In the genomic region with DNA sequence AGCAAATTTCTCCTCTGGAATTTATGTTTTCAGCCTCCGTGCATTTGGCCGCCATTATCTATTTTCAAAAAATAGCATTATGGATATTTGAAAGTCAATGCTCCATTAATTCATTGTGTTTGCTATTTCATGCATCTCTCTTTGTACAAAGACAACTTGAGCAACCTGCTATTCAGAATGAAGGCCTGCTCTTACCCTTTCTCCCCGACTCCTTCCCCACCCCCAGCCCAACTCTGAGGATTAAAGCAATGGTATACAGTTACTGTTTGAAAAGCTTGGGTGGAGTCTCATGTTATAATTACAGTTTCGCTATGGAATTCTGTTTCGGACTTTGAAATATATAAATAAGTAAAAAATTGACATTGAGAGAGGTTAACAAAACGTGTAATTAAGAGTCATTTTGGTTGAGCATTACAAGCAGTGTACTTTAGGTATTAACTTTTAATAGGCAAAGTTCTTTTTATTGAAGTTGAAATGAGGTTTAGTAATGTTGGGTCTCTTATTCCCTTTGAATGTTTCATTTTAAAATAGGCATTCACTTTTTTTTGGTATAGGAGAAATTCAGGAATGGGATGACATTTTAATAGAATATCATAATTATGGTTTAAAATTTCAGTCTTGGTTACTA, we compare ENCODE assay signal across 9 cellular contexts.
DNase-seq lines count a peak whose midpoint lies in the region; ATAC-seq and TF ChIP-seq lines count a peak whose summit lies in the region.
"Had no signal": no experiment of that assay in that cellular context is flagged by ENCODE, and none has a peak within 500 bp of the region (broad histone marks: within the 10 kb centered on the region; RNA-seq: fewer than 3 reads in every experiment).

No MANE protein-coding gene starts in this region.

- peaks cover 3% of the 10 kb centered on the region for H3K9me3 Mint-ChIP-seq in activated T-cell treated with anti-CD3 and anti-CD28 coated beads, Interleukin-2, amount 50 U/mL, for 24 hours
- H3K9me3 Mint-ChIP-seq in activated naive CD8-positive, alpha-beta T cell (ENCODE audit: low read depth) = no peaks in the 10 kb centered on the region
- H3K9me3 Mint-ChIP-seq in memory B cell = no peaks in the 10 kb centered on the region

- ATAC-seq in memory B cell (ENCODE audit: low read depth) (no peak), GM18858 (IDR thresholded peaks at IDR 0.05; ENCODE audit: unreplicated experiment) (no peak), GM19351 (IDR thresholded peaks at IDR 0.05; ENCODE audit: unreplicated experiment) (no peak), HG03469 (IDR thresholded peaks at IDR 0.05; ENCODE audit: unreplicated experiment) (no peak)

- no peaks in the 10 kb centered on the region for H3K27me3 Mint-ChIP-seq in activated T-cell treated with anti-CD3 and anti-CD28 coated beads, Interleukin-2, amount 50 U/mL, for 24 hours
- no peaks in the 10 kb centered on the region for H3K27me3 Mint-ChIP-seq in activated naive CD8-positive, alpha-beta T cell
- no peaks in the 10 kb centered on the region for H3K27me3 Mint-ChIP-seq in memory B cell

- H3K4me1 ChIP-seq in tibial artery = peaks cover 0 to 63% (median 30%) of the 10 kb centered on the region in 4 donors

- peaks cover 79% of the 10 kb centered on the region for H3K36me3 Mint-ChIP-seq in activated T-cell treated with anti-CD3 and anti-CD28 coated beads, Interleukin-2, amount 50 U/mL, for 24 hours (ENCODE audit: low read depth)
- peaks cover 32% of the 10 kb centered on the region for H3K36me3 Mint-ChIP-seq in activated naive CD8-positive, alpha-beta T cell
- H3K36me3 Mint-ChIP-seq in memory B cell = peaks cover 34% of the 10 kb centered on the region

- intact Hi-C loops in tibial artery (cut with DNase I; ENCODE audit: low total_unique reads) = loop anchor here (10.0 kb wide), 1 partner anchor 90 kb away; a partner anchor contains a TSS

- H3K27ac Mint-ChIP-seq in activated T-cell treated with anti-CD3 and anti-CD28 coated beads, Interleukin-2, amount 50 U/mL, for 24 hours = peak overlapping the region; percentile 98
- peak overlapping the region; percentile 42 for H3K27ac Mint-ChIP-seq in activated naive CD8-positive, alpha-beta T cell
- H3K27ac Mint-ChIP-seq in memory B cell = peak overlapping the region; percentile 99

- peak overlapping the region in 1 of 2 donors; percentile 36 for H3K4me3 ChIP-seq in tibial artery

- H3K27ac ChIP-seq in tibial artery = peak overlapping the region; percentile 66 to 69

- no peaks in the 10 kb centered on the region for H3K9me3 ChIP-seq in tibial artery

- no peaks in the 10 kb centered on the region for H3K36me3 ChIP-seq in tibial artery

- no peak for TF ChIP-seq CTCF in tibial artery (IDR thresholded peaks at IDR 0.05)

- peak overlapping the region; percentile 28 for H3K4me3 Mint-ChIP-seq in activated T-cell treated with anti-CD3 and anti-CD28 coated beads, Interleukin-2, amount 50 U/mL, for 24 hours
- no peak overlapping the region for H3K4me3 Mint-ChIP-seq in activated naive CD8-positive, alpha-beta T cell
- H3K4me3 Mint-ChIP-seq in memory B cell = no peak overlapping the region

- H3K27me3 ChIP-seq in tibial artery = no peaks in the 10 kb centered on the region

- DNase-seq in activated T-cell treated with anti-CD3 and anti-CD28 coated beads, Interleukin-2, amount 50 U/mL, for 24 hours = no peak
- DNase-seq in activated T-cell treated with anti-CD3 and anti-CD28 coated beads, Interleukin-2, amount 50 U/mL, for 1 hour = no peak
- DNase-seq in memory B cell (ENCODE audit: low spot score in 2 of 2) (no peak), tibial artery (no peak)
- DNase-seq: AML-193 had no signal

- H3K4me1 Mint-ChIP-seq in activated T-cell treated with anti-CD3 and anti-CD28 coated beads, Interleukin-2, amount 50 U/mL, for 24 hours (ENCODE audit: low read depth) = peaks cover 89% of the 10 kb centered on the region
- peaks cover 44% of the 10 kb centered on the region for H3K4me1 Mint-ChIP-seq in activated naive CD8-positive, alpha-beta T cell (ENCODE audit: low read depth)
- peaks cover 46% of the 10 kb centered on the region for H3K4me1 Mint-ChIP-seq in memory B cell

Comparison
In these comparisons a context has a peak if more than half of its experiments do, and no peak if none do; other contexts are left out.
1. H3K27ac Mint-ChIP-seq: peak in every context shown above with its lines; median percentile 99 in memory B cell; 98 in activated T-cell treated with anti-CD3 and anti-CD28 coated beads, Interleukin-2, amount 50 U/mL, for 24 hours; 42 in activated naive CD8-positive, alpha-beta T cell.